ENCODE assay signal across 22 cellular contexts in the genomic region with DNA sequence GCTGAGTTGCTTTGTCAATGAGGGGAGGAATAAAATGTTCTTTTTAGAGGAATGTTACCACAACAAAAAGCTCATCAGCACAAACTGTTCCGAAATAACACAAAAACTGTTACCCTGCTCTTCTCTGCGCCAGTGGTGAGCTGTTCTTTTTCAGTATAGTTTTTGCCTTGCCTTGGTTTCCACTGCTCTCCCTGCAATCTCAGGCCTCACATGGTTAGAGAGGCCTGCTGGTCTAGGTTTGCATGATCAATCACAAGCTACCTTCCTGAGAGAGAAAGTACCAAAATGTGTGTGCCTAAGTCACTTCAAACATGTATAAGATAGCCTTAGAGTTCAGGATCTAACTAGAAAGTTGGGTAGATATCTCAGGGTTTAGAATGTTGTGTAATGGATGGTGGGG.
DNase-seq lines count a peak whose midpoint lies in the region; ATAC-seq and TF ChIP-seq lines count a peak whose summit lies in the region.
"Had no signal": no experiment of that assay in that cellular context is flagged by ENCODE, and none has a peak within 500 bp of the region (broad histone marks: within the 10 kb centered on the region; RNA-seq: fewer than 3 reads in every experiment).

No MANE protein-coding gene starts in this region.

- TF ChIP-seq POLR2A in lower leg skin (IDR thresholded peaks at IDR 0.05) = no peak

- H3K4me3 ChIP-seq in CD4-positive, CD25-positive, alpha-beta regulatory T cell (ENCODE audit: low read depth, low read length) = no peak overlapping the region
- no peak overlapping the region for H3K4me3 ChIP-seq in DND-41 (ENCODE audit: low read depth in 1 of 2, low read length in 2 of 2)
- H3K4me3 ChIP-seq in lower leg skin (ENCODE audit: low read depth, poor library complexity, severe bottlenecking) = no peak overlapping the region
- H3K4me3 ChIP-seq: K562, right atrium auricular region, SJCRH30 had no signal

- DNase-seq in CD4-positive, CD25-positive, alpha-beta regulatory T cell = no peak
- DNase-seq in DND-41 (no peak), lower leg skin (ENCODE audit: low spot score in 2 of 2) (no peak)
- DNase-seq in activated naive CD4-positive, alpha-beta T cell treated with anti-CD3 and anti-CD28 coated beads, Interleukin-2, amount 50 U/mL, for 72 hours (ENCODE audit: low spot score in 2 of 2) = no peak
- DNase-seq in natural killer cell treated with Interleukin-12 subunit alpha and Interleukin-12 subunit beta and Interleukin-15 and Interleukin-18, amount 100 ng/mL, for 72 hours (ENCODE audit: low spot score) = no peak
- no peak for DNase-seq in activated CD4-positive, CD25-positive, alpha-beta regulatory T cell (lab: John Stamatoyannopoulos, UW)
- DNase-seq: activated effector memory CD4-positive, alpha-beta T cell treated with anti-CD3 and anti-CD28 coated beads, Interleukin-2, amount 50 U/mL, for 16 hours; brain microvascular endothelial cell; DMS79; left colon; NCI-H1048; NCI-H69; nucleus accumbens; PC-3; SJCRH30; T-helper 9 cell had no signal

- peaks cover 23% of the 10 kb centered on the region for H3K79me2 ChIP-seq in DND-41 (ENCODE audit: insufficient read depth, low read length)

- no peaks in the 10 kb centered on the region for H3K9me3 Mint-ChIP-seq in CD4-positive, CD25-positive, alpha-beta regulatory T cell
- no peaks in the 10 kb centered on the region for H3K9me3 Mint-ChIP-seq in activated naive CD4-positive, alpha-beta T cell treated with anti-CD3 and anti-CD28 coated beads, Interleukin-2, amount 50 U/mL, for 72 hours
- H3K9me3 Mint-ChIP-seq in natural killer cell treated with Interleukin-12 subunit alpha and Interleukin-12 subunit beta and Interleukin-15 and Interleukin-18, amount 100 ng/mL, for 72 hours = no peaks in the 10 kb centered on the region
- H3K9me3 Mint-ChIP-seq: dendritic cell treated with granulocyte-macrophage colony-stimulating factor and Interleukin-4, amounts not matched to agents 40 ng/mL and 50 ng/mL, for 4 days had no signal

- no peaks in the 10 kb centered on the region for H3K27me3 Mint-ChIP-seq in CD4-positive, CD25-positive, alpha-beta regulatory T cell
- H3K27me3 Mint-ChIP-seq in natural killer cell treated with Interleukin-12 subunit alpha and Interleukin-12 subunit beta and Interleukin-15 and Interleukin-18, amount 100 ng/mL, for 72 hours = no peaks in the 10 kb centered on the region
- H3K27me3 Mint-ChIP-seq: dendritic cell treated with granulocyte-macrophage colony-stimulating factor and Interleukin-4, amounts not matched to agents 40 ng/mL and 50 ng/mL, for 4 days had no signal

- no peak overlapping the region for H3K27ac ChIP-seq in CD4-positive, CD25-positive, alpha-beta regulatory T cell (ENCODE audit: insufficient read depth, low read length, poor library complexity, severe bottlenecking)
- H3K27ac ChIP-seq in DND-41 (ENCODE audit: low read length) = peak overlapping the region; percentile 73
- H3K27ac ChIP-seq: brain microvascular endothelial cell, epithelial cell of prostate, HL-60, right atrium auricular region, SJCRH30 had no signal

- intact Hi-C loops in lower leg skin (cut with DNase I; ENCODE audit: low total_unique reads) = no loop called here

- H2AFZ ChIP-seq in DND-41 (ENCODE audit: low read depth, low read length) = no peak overlapping the region

- no peak for TF ChIP-seq CTCF in DND-41 (IDR thresholded peaks at IDR 0.05; ENCODE audit: borderline replicate concordance, extremely low read depth, low read length, poor library complexity, severe bottlenecking)
- no peak for TF ChIP-seq CTCF in lower leg skin (IDR thresholded peaks at IDR 0.05)

- H3K27me3 ChIP-seq in CD4-positive, CD25-positive, alpha-beta regulatory T cell (ENCODE audit: control insufficient read depth, insufficient read depth, low read length) = no peaks in the 10 kb centered on the region
- no peaks in the 10 kb centered on the region for H3K27me3 ChIP-seq in DND-41 (ENCODE audit: insufficient read depth, low read length, poor library complexity)
- H3K27me3 ChIP-seq: brain microvascular endothelial cell, right atrium auricular region, SJCRH30 had no signal

- H3K4me1 Mint-ChIP-seq in CD4-positive, CD25-positive, alpha-beta regulatory T cell = peaks cover 46 to 71% (median 63%) of the 10 kb centered on the region in 4 donors
- peaks cover 49 to 60% of the 10 kb centered on the region in 2 donors for H3K4me1 Mint-ChIP-seq in natural killer cell treated with Interleukin-12 subunit alpha and Interleukin-12 subunit beta and Interleukin-15 and Interleukin-18, amount 100 ng/mL, for 72 hours (ENCODE audit: low read depth in 2 of 2)

- no peak for ATAC-seq in CD4-positive, CD25-positive, alpha-beta regulatory T cell (ENCODE audit: low read depth in 2 of 2)
- ATAC-seq in DND-41 (ENCODE audit: insufficient read depth, low read depth) (no peak), GM21723 (IDR thresholded peaks at IDR 0.05; ENCODE audit: unreplicated experiment) (no peak)
- peak; percentile 81 to 85 for ATAC-seq in activated naive CD4-positive, alpha-beta T cell treated with anti-CD3 and anti-CD28 coated beads, Interleukin-2, amount 50 U/mL, for 72 hours
- ATAC-seq in natural killer cell treated with Interleukin-12 subunit alpha and Interleukin-12 subunit beta and Interleukin-15 and Interleukin-18, amount 100 ng/mL, for 72 hours = no peak
- ATAC-seq: K562, left colon, PC-3 had no signal

- WGBS in lower leg skin, 2 donors = 86 to 90% methylated on average over 2 of the region's 2 CpGs

- H3K4me1 ChIP-seq in CD4-positive, CD25-positive, alpha-beta regulatory T cell (ENCODE audit: control insufficient read depth, insufficient read depth, low read length, poor library complexity, severe bottlenecking) = peaks cover 20% of the 10 kb centered on the region
- peaks cover 23% of the 10 kb centered on the region for H3K4me1 ChIP-seq in DND-41 (ENCODE audit: insufficient read depth, low read length)
- H3K4me1 ChIP-seq: right atrium auricular region, SJCRH30 had no signal

- peaks cover 31% of the 10 kb centered on the region for H3K36me3 Mint-ChIP-seq in CD4-positive, CD25-positive, alpha-beta regulatory T cell
- peaks cover 14 to 15% of the 10 kb centered on the region in 2 donors for H3K36me3 Mint-ChIP-seq in activated naive CD4-positive, alpha-beta T cell treated with anti-CD3 and anti-CD28 coated beads, Interleukin-2, amount 50 U/mL, for 72 hours
- peaks cover 8% of the 10 kb centered on the region for H3K36me3 Mint-ChIP-seq in natural killer cell treated with Interleukin-12 subunit alpha and Interleukin-12 subunit beta and Interleukin-15 and Interleukin-18, amount 100 ng/mL, for 72 hours

- no peak overlapping the region; the same call in 1 of the 2 replicates for H3K9ac ChIP-seq in DND-41 (ENCODE audit: low read depth, low read length)

- peak overlapping the region in 1 of 4 donors; percentile 52 for H3K4me3 Mint-ChIP-seq in CD4-positive, CD25-positive, alpha-beta regulatory T cell
- H3K4me3 Mint-ChIP-seq in natural killer cell treated with Interleukin-12 subunit alpha and Interleukin-12 subunit beta and Interleukin-15 and Interleukin-18, amount 100 ng/mL, for 72 hours = peak overlapping the region; percentile 16
- H3K4me3 Mint-ChIP-seq: dendritic cell treated with granulocyte-macrophage colony-stimulating factor and Interleukin-4, amounts not matched to agents 40 ng/mL and 50 ng/mL, for 4 days had no signal

- H3K9me3 ChIP-seq in CD4-positive, CD25-positive, alpha-beta regulatory T cell (ENCODE audit: control insufficient read depth in 2 of 2, low read length in 2 of 2) = no peaks in the 10 kb centered on the region
- no peaks in the 10 kb centered on the region for H3K9me3 ChIP-seq in DND-41 (ENCODE audit: insufficient read depth, low read length, severe bottlenecking)
- H3K9me3 ChIP-seq: right atrium auricular region, SJCRH30 had no signal

- H3K4me2 ChIP-seq in DND-41 (ENCODE audit: insufficient read depth, low read length) = no peak overlapping the region

- H4K20me1 ChIP-seq in DND-41 (ENCODE audit: insufficient read depth, low read length) = no peaks in the 10 kb centered on the region

- H3K36me3 ChIP-seq in CD4-positive, CD25-positive, alpha-beta regulatory T cell (ENCODE audit: control insufficient read depth, insufficient read depth, low read length) = peaks cover 20% of the 10 kb centered on the region
- H3K36me3 ChIP-seq in DND-41 (ENCODE audit: insufficient read depth, low read length) = peaks cover 21% of the 10 kb centered on the region
- H3K36me3 ChIP-seq: brain microvascular endothelial cell, SJCRH30 had no signal

- H3K27ac Mint-ChIP-seq in CD4-positive, CD25-positive, alpha-beta regulatory T cell = peak overlapping the region; percentile 51 to 76 (median 61)
- peak overlapping the region; percentile 84 to 93 for H3K27ac Mint-ChIP-seq in activated naive CD4-positive, alpha-beta T cell treated with anti-CD3 and anti-CD28 coated beads, Interleukin-2, amount 50 U/mL, for 72 hours
- H3K27ac Mint-ChIP-seq in natural killer cell treated with Interleukin-12 subunit alpha and Interleukin-12 subunit beta and Interleukin-15 and Interleukin-18, amount 100 ng/mL, for 72 hours = peak overlapping the region; percentile 68 to 76
- H3K27ac Mint-ChIP-seq: dendritic cell treated with granulocyte-macrophage colony-stimulating factor and Interleukin-4, amounts not matched to agents 40 ng/mL and 50 ng/mL, for 4 days had no signal

Comparison
In these comparisons a context has a peak if more than half of its experiments do, and no peak if none do; other contexts are left out.
1. ATAC-seq: peak in activated naive CD4-positive, alpha-beta T cell treated with anti-CD3 and anti-CD28 coated beads, Interleukin-2, amount 50 U/mL, for 72 hours (2 of 2); none in CD4-positive, CD25-positive, alpha-beta regulatory T cell (0 of 2), DND-41 (single experiment), natural killer cell treated with Interleukin-12 subunit alpha and Interleukin-12 subunit beta and Interleukin-15 and Interleukin-18, amount 100 ng/mL, for 72 hours (0 of 2) and GM21723 (single experiment).
2. Peak in every context shown above with its lines, with median percentiles within 50 percentile points of each other: H3K27ac Mint-ChIP-seq.